In the genomic region with DNA sequence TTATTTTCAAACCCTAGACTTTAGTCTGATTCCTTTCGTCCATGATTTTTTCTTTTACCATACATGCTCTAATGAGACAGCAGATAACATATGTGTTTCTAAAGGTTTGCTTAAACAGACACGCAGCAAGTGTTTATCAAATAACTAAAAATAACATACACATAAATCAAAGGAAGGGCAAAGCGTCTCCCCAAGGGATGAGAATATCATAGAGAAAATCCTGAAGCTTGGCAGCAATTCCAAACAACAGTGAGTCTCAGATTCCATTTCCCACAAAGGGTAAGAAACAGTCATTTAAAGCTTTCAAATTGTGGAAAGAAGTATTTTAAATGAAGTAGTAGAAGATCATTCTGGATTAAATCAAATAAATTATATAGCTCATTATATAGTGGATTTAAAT, we compare ENCODE assay signal across 22 cellular contexts.
"Had no signal": no experiment of that assay in that cellular context is flagged by ENCODE, and none has a peak within 500 bp of the region (broad histone marks: within the 10 kb centered on the region; RNA-seq: fewer than 3 reads in every experiment).

No MANE protein-coding gene starts in this region.

- H3K27me3 ChIP-seq: colonic mucosa, gastroesophageal sphincter, neutrophil, sigmoid colon, spleen, transverse colon had no signal

- H3K9me3 ChIP-seq: colonic mucosa, gastroesophageal sphincter, neutrophil, sigmoid colon, spleen, transverse colon had no signal

- H3K27me3 Mint-ChIP-seq: activated CD4-positive, alpha-beta T cell treated with anti-CD3 and anti-CD28 coated beads for 36 hours; effector memory CD8-positive, alpha-beta T cell had no signal

- H3K4me3 Mint-ChIP-seq: activated CD4-positive, alpha-beta T cell treated with anti-CD3 and anti-CD28 coated beads for 36 hours; activated T-cell treated with anti-CD3 and anti-CD28 coated beads, Interleukin-2, amount 50 U/mL, for 72 hours; effector memory CD8-positive, alpha-beta T cell; natural killer cell had no signal

- H3K36me3 ChIP-seq: colonic mucosa, gastroesophageal sphincter, neutrophil, sigmoid colon, spleen, transverse colon had no signal

- H3K9me3 Mint-ChIP-seq: activated naive CD4-positive, alpha-beta T cell treated with anti-CD3 and anti-CD28 coated beads, Interleukin-2, amount 50 U/mL, for 72 hours; activated T-cell treated with anti-CD3 and anti-CD28 coated beads, Interleukin-2, amount 50 U/mL, for 72 hours; effector memory CD8-positive, alpha-beta T cell had no signal

- H3K27ac ChIP-seq: colonic mucosa, gastroesophageal sphincter, neutrophil, spleen, transverse colon had no signal

- H3K4me1 ChIP-seq: colonic mucosa, spleen had no signal

- FAIRE-seq: kidney had no signal

- H3K4me3 ChIP-seq: colonic mucosa, gastroesophageal sphincter, sigmoid colon, spleen, transverse colon had no signal

- ATAC-seq: activated CD4-positive, alpha-beta T cell treated with anti-CD3 and anti-CD28 coated beads for 36 hours; activated naive CD4-positive, alpha-beta T cell treated with anti-CD3 and anti-CD28 coated beads, Interleukin-2, amount 50 U/mL, for 72 hours; activated T-cell treated with anti-CD3 and anti-CD28 coated beads, Interleukin-2, amount 50 U/mL, for 72 hours; effector memory CD8-positive, alpha-beta T cell; gastroesophageal sphincter; left colon; natural killer cell had no signal

- DNase-seq: activated CD4-positive, alpha-beta T cell treated with anti-CD3 and anti-CD28 coated beads for 36 hours; activated CD4-positive, alpha-beta T cell treated with anti-CD3 and anti-CD28 coated beads, Interleukin-2, amount 50 U/mL, for 4 hours; activated CD4-positive, CD25-positive, alpha-beta regulatory T cell; activated naive CD4-positive, alpha-beta T cell; activated T-cell treated with anti-CD3 and anti-CD28 coated beads for 4 hours; activated T-cell treated with anti-CD3 and anti-CD28 coated beads, Interleukin-2, amount 50 U/mL, for 72 hours; cerebellar nuclear complex; colonic mucosa; effector memory CD8-positive, alpha-beta T cell; erythroblast; hippocampal formation; kidney; left colon; midbrain; natural killer cell; sigmoid colon; spleen; stimulated activated naive CD4-positive, alpha-beta T cell; transverse colon had no signal

- H3K4me1 Mint-ChIP-seq: activated CD4-positive, alpha-beta T cell treated with anti-CD3 and anti-CD28 coated beads for 36 hours; natural killer cell had no signal

- H3K36me3 Mint-ChIP-seq: activated naive CD4-positive, alpha-beta T cell treated with anti-CD3 and anti-CD28 coated beads, Interleukin-2, amount 50 U/mL, for 72 hours; natural killer cell had no signal

- H3K27ac Mint-ChIP-seq: activated CD4-positive, alpha-beta T cell treated with anti-CD3 and anti-CD28 coated beads for 36 hours; activated naive CD4-positive, alpha-beta T cell treated with anti-CD3 and anti-CD28 coated beads, Interleukin-2, amount 50 U/mL, for 72 hours; activated T-cell treated with anti-CD3 and anti-CD28 coated beads, Interleukin-2, amount 50 U/mL, for 72 hours; effector memory CD8-positive, alpha-beta T cell; natural killer cell had no signal
